In genomic region chr22:38981005-38981658, GRCh38 we compare ENCODE assay signal across 9 cellular contexts. TPM values are rescaled to one million over a fixed set of nuclear protein-coding genes. Genes with fewer than 3 reads are reported as not detected.
A peak's percentile ranks its signal among the peaks of the same experiment; 100 is the strongest.
DNase-seq lines count a peak whose midpoint lies in the region; ATAC-seq, FAIRE-seq and TF ChIP-seq lines count a peak whose summit lies in the region.
"Had no signal": no experiment of that assay in that cellular context is flagged by ENCODE, and none has a peak within 500 bp of the region (broad histone marks: within the 10 kb centered on the region; RNA-seq: fewer than 3 reads in every experiment).

No MANE protein-coding gene starts in this region.

- no peak overlapping the region for H3K9ac ChIP-seq in K562 (ENCODE audit: insufficient read depth in 1 of 2, low read depth in 2 of 2, low read length in 2 of 2)

- 42% methylated on average over 17 of the region's 21 CpGs for WGBS in K562 (ENCODE audit: insufficient coverage, low coverage, missing lambda C conversion rate)
- WGBS in gastroesophageal sphincter (ENCODE audit: low coverage in 1 of 2), 2 donors: 9 to 10% methylated on average over 8 to 13 of the region's 21 CpGs

- H3K9me3 Mint-ChIP-seq in GM23338: peaks cover 63% of the 10 kb centered on the region

- no peak for TF ChIP-seq POLR2A in K562 (conservative IDR thresholded peaks at IDR 0.05)
- TF ChIP-seq POLR2A in gastroesophageal sphincter (IDR thresholded peaks at IDR 0.05): no peak

- intact Hi-C loops in K562 (cut with micrococcal nuclease): no loop called here

- DNase-seq in BE2C (peak; percentile 54), GM23338 (ENCODE audit: low spot score) (peak; percentile 76), K562 (ENCODE audit: extremely low read depth in 1 of 4, low spot score in 3 of 4) (peak; percentile 59 to 62 (median 61)), medulla oblongata (ENCODE audit: extremely low spot score) (peak; percentile 15), AML-193 (lab: John Stamatoyannopoulos, UW) (no peak), MV-4-11 (lab: John Stamatoyannopoulos, UW) (no peak)

- no peaks in the 10 kb centered on the region for H3K9me3 ChIP-seq in BE2C
- H3K9me3 ChIP-seq in K562 (replicated peaks; ENCODE audit: control insufficient read depth, insufficient read depth, low read depth, low read length): peaks cover 9% of the 10 kb centered on the region
- no peaks in the 10 kb centered on the region for H3K9me3 ChIP-seq in gastroesophageal sphincter

- H3K36me3 Mint-ChIP-seq in GM23338 (ENCODE audit: low read depth): peaks cover 51% of the 10 kb centered on the region

- H3K9me2 ChIP-seq in GM23338 (ENCODE audit: insufficient read depth): no peaks in the 10 kb centered on the region

- H3K36me3 ChIP-seq in BE2C (no peaks in the 10 kb centered on the region), GM23338 (ENCODE audit: insufficient read depth) (peaks cover 12% of the 10 kb centered on the region), K562 (ENCODE audit: control insufficient read depth, insufficient read depth, low read length) (0 out of 3 replicates have a peak, but pooled peaks cover 3% of the 10 kb centered on the region), gastroesophageal sphincter (no peaks in the 10 kb centered on the region)

- H3K4me3 ChIP-seq in BE2C (ENCODE audit: low read depth, low read length) (peak overlapping the region; percentile 19), GM23338 (0 out of 2 replicates have a peak overlapping the region, but pooled peaks have one; percentile 21), K562 (no peak overlapping the region), gastroesophageal sphincter (peak overlapping the region in 1 of 2 donors; percentile 54)

- no peak for TF ChIP-seq EP300 in K562 (IDR thresholded peaks at IDR 0.05; ENCODE audit: low read length)
- no peak for TF ChIP-seq EP300 in gastroesophageal sphincter (IDR thresholded peaks at IDR 0.05)

- H3K4me3 Mint-ChIP-seq in GM23338: no peak overlapping the region

- H3F3A ChIP-seq in GM23338 (replicated peaks; ENCODE audit: low read depth): 0 out of 2 replicates have a peak, but pooled peaks cover 9% of the 10 kb centered on the region

- no peaks in the 10 kb centered on the region for H4K20me1 ChIP-seq in GM23338 (replicated peaks; ENCODE audit: insufficient read depth)
- H4K20me1 ChIP-seq in K562 (replicated peaks; ENCODE audit: control insufficient read depth, insufficient read depth, low read length): no peaks in the 10 kb centered on the region

- H3K27me3 ChIP-seq in BE2C: no peaks in the 10 kb centered on the region
- H3K27me3 ChIP-seq in GM23338 (ENCODE audit: insufficient read depth): 0 out of 2 replicates have a peak, but pooled peaks cover 5% of the 10 kb centered on the region
- H3K27me3 ChIP-seq in K562 (ENCODE audit: control insufficient read depth in 2 of 2, insufficient read depth in 2 of 2, low read length in 2 of 2): no peaks in the 10 kb centered on the region
- H3K27me3 ChIP-seq in gastroesophageal sphincter: no peaks in the 10 kb centered on the region

- H3K79me2 ChIP-seq in GM23338 (replicated peaks; ENCODE audit: insufficient read depth) (no peaks in the 10 kb centered on the region), K562 (ENCODE audit: control insufficient read depth, insufficient read depth, low read length) (peaks cover 10% of the 10 kb centered on the region)

- no peaks in the 10 kb centered on the region for H3K9me1 ChIP-seq in K562 (ENCODE audit: control insufficient read depth, insufficient read depth, low read length)

- ATAC-seq in GM23338 (peak; percentile 83), K562 (peak; percentile 77), gastroesophageal sphincter (no peak), GM21423 (IDR thresholded peaks at IDR 0.05; ENCODE audit: unreplicated experiment) (no peak)

- peak overlapping the region; percentile 52; the same call in 1 of the 2 replicates for H2AFZ ChIP-seq in GM23338
- H2AFZ ChIP-seq in K562 (ENCODE audit: low read depth, low read length): peak overlapping the region; percentile 81

- FAIRE-seq in K562 (lab: Jason Lieb, UNC): peak; percentile 57

- peak in 1 of 2 experiments; percentile 10; a peak in 1 of 4 replicates for TF ChIP-seq RAD21 in K562 (CRISPR knock-in tag; conservative IDR thresholded peaks at IDR 0.05 in 1 of 2, IDR thresholded peaks at IDR 0.05 in 1 of 2)

- BruUV-seq in K562 (replicated peaks; lab: Mats Ljungman, UMichigan): no TSS peak

- H3K4me2 ChIP-seq in GM23338: peak overlapping the region; percentile 62
- peak overlapping the region; percentile 78 for H3K4me2 ChIP-seq in K562 (ENCODE audit: insufficient read depth, low read length)

- H3K4me1 Mint-ChIP-seq in GM23338: peaks cover 13% of the 10 kb centered on the region

- H3K27ac ChIP-seq in GM23338 (ENCODE audit: low read depth) (no peak overlapping the region), K562 (ENCODE audit: extremely low read depth, low read depth, low read length) (peak overlapping the region; percentile 90), gastroesophageal sphincter (peak overlapping the region in 2 of 4 donors; percentile 73 to 78)

- H3K27me3 Mint-ChIP-seq in GM23338 (ENCODE audit: insufficient read depth, low read depth, poor library complexity): peaks cover 24% of the 10 kb centered on the region

- in situ Hi-C loops in K562 (cut with MboI): no loop called here

- peak; percentile 80 for TF ChIP-seq CTCF in BE2C (IDR thresholded peaks at IDR 0.05; ENCODE audit: low read depth, low read length)
- peak; percentile 66 to 67 for TF ChIP-seq CTCF in GM23338 (conservative IDR thresholded peaks at IDR 0.05; ENCODE audit: low read depth in 2 of 2)
- peak; percentile 49 to 98 (median 78); a peak in 5 of 6 replicates for TF ChIP-seq CTCF in K562 (IDR thresholded peaks at IDR 0.05 in 2 of 3, conservative IDR thresholded peaks at IDR 0.05 in 1 of 3; ENCODE audit: insufficient read depth in 2 of 3, low read depth in 1 of 3, low read length in 3 of 3)
- no peak for TF ChIP-seq CTCF in gastroesophageal sphincter (IDR thresholded peaks at IDR 0.05)

- CTCF ChIA-PET in K562 (lab: Yijun Ruan, JAX; ENCODE audit: low intra/inter-chr PET ratio): interaction anchor here (0.7 kb wide), 1 partner anchor 76 kb away, joined by 3 read pairs; no protein-coding TSS in a partner anchor

- H3K4me1 ChIP-seq in BE2C: peaks cover 6% of the 10 kb centered on the region
- peaks cover 11% of the 10 kb centered on the region for H3K4me1 ChIP-seq in GM23338 (ENCODE audit: insufficient read depth)
- H3K4me1 ChIP-seq in K562 (replicated peaks in 1 of 2; ENCODE audit: control insufficient read depth in 2 of 2, insufficient read depth in 2 of 2, low read length in 2 of 2): peaks cover 7 to 23% of the 10 kb centered on the region in 2 experiments; a peak in 4 of 5 replicates
- H3K4me1 ChIP-seq in gastroesophageal sphincter: peaks cover 0 to 24% (median 10%) of the 10 kb centered on the region in 3 donors

- no peak overlapping the region for H3K27ac Mint-ChIP-seq in GM23338

- POLR2A ChIA-PET in K562 (lab: Yijun Ruan, JAX): interaction anchor here (0.9 kb wide), 1 partner anchor 18 kb away, joined by 3 read pairs; no protein-coding TSS in a partner anchor

RNA-seq across cellular contexts. Expression of gene APOBEC3B, which starts 1.0 kb away (rescaled TPM):
- 0.43 TPM for polyA plus RNA-seq in BE2C (2012; ENCODE audit: insufficient read depth, insufficient read length, low read depth)
- 5.9 and 7.0 TPM in 2 replicates for total RNA-seq in GM23338 (2014; rRNA removed; shearing (Covaris generic))
- polyA plus RNA-seq in GM23338 (2016; fragmentation: Nextera tagmentation; extraction: Ambion mirVana) (9.2 and 11.8 TPM in 2 replicates), K562 (2011; rRNA removed) (16.7 and 39.5 TPM in 2 replicates), K562 (2014; fragmentation: Illumina TruSeq; extraction: Trizol) (57.9 and 62.9 TPM in 2 replicates), K562 (2014; fragmentation: Nextera tagmentation; extraction: Ambion mirVana) (100 to 1,000 TPM; 160 to 166 TPM), K562 (2014; rRNA removed) (49.5 and 58.1 TPM in 2 replicates)
- total RNA-seq in K562 (2011; cell fraction: chromatin; rRNA removed; ENCODE audit: low replicate concordance): 5.5 and 9.0 TPM in 2 replicates
- 9.2 and 9.3 TPM in 2 replicates for total RNA-seq in K562 (2011; cell fraction: nucleolus; rRNA removed)
- total RNA-seq in K562 (2011; cell fraction: nucleoplasm; rRNA removed): 7.9 and 8.4 TPM in 2 replicates
- total RNA-seq in K562 (2014; rRNA removed) (29.3 and 38.4 TPM in 2 replicates), K562 (2014; rRNA removed; fragmentation: Illumina TruSeq; extraction: Trizol) (6.6 and 6.8 TPM in 2 replicates), K562 (2015; rRNA removed; fragmentation: Illumina TruSeq; extraction: Trizol) (5.9 and 7.1 TPM in 2 replicates), K562 (2021) (43.2 and 43.6 TPM in 2 replicates), gastroesophageal sphincter (not detected)
- 27.9 and 68.7 TPM in 2 replicates for polyA plus RNA-seq in K562 (2011; cell fraction: cytosol; rRNA removed)
- 10.0 and 16.1 TPM in 2 replicates for polyA plus RNA-seq in K562 (2011; cell fraction: nucleus; rRNA removed)
- polyA plus RNA-seq in K562 (2012): 41.8 and 64.6 TPM in 2 replicates
- polyA minus RNA-seq in K562 (2011; rRNA and poly(A)+ RNA removed): 12.6 and 31.1 TPM in 2 replicates
- 10.2 and 18.5 TPM in 2 replicates for polyA minus RNA-seq in K562 (2011; cell fraction: cytosol; rRNA and poly(A)+ RNA removed)
- 3.0 TPM in 2 replicates for polyA minus RNA-seq in K562 (2011; cell fraction: nucleus; rRNA and poly(A)+ RNA removed)

RNA-seq across cellular contexts. Expression of gene APOBEC3A, which starts 23.7 kb away (rescaled TPM):
- not detected for polyA plus RNA-seq in BE2C (2012; ENCODE audit: insufficient read depth, insufficient read length, low read depth)
- not detected in 2 replicates for total RNA-seq in GM23338 (2014; rRNA removed; shearing (Covaris generic))
- 0.21 TPM in 1 of 2 replicates, not detected in the other for polyA plus RNA-seq in GM23338 (2016; fragmentation: Nextera tagmentation; extraction: Ambion mirVana)
- total RNA-seq in K562 (2011; cell fraction: chromatin; rRNA removed; ENCODE audit: low replicate concordance): not detected in 2 replicates
- not detected in 2 replicates for total RNA-seq in K562 (2011; cell fraction: nucleolus; rRNA removed)
- not detected in 2 replicates for total RNA-seq in K562 (2011; cell fraction: nucleoplasm; rRNA removed)
- not detected in 2 replicates for total RNA-seq in K562 (2014; rRNA removed)
- total RNA-seq in K562 (2014; rRNA removed; fragmentation: Illumina TruSeq; extraction: Trizol): not detected in 2 replicates
- not detected in 2 replicates for total RNA-seq in K562 (2015; rRNA removed; fragmentation: Illumina TruSeq; extraction: Trizol)
- total RNA-seq in K562 (2021): not detected in 2 replicates
- not detected in 2 replicates for polyA plus RNA-seq in K562 (2011; rRNA removed)
- not detected in 2 replicates for polyA plus RNA-seq in K562 (2011; cell fraction: cytosol; rRNA removed)
- not detected in 2 replicates for polyA plus RNA-seq in K562 (2011; cell fraction: nucleus; rRNA removed)
- polyA plus RNA-seq in K562 (2012): not detected in 2 replicates
- not detected in 2 replicates for polyA plus RNA-seq in K562 (2014; fragmentation: Illumina TruSeq; extraction: Trizol)
- polyA plus RNA-seq in K562 (2014; fragmentation: Nextera tagmentation; extraction: Ambion mirVana): under 1 TPM in 1 of 2 experiments, not detected in 1; 0.04 TPM
- polyA plus RNA-seq in K562 (2014; rRNA removed): not detected in 2 replicates
- not detected in 2 replicates for polyA minus RNA-seq in K562 (2011; rRNA and poly(A)+ RNA removed)
- polyA minus RNA-seq in K562 (2011; cell fraction: cytosol; rRNA and poly(A)+ RNA removed): not detected in 2 replicates
- polyA minus RNA-seq in K562 (2011; cell fraction: nucleus; rRNA and poly(A)+ RNA removed): not detected in 2 replicates
- 1 to 10 TPM in 1 of 4 donors, under 1 TPM in 1, not detected in 2; 0.35 to 4.4 TPM for total RNA-seq in gastroesophageal sphincter
- total RNA-seq: glomerular endothelial cell had no signal

RNA-seq across cellular contexts. Expression of gene APOBEC3C, which starts 32.9 kb away (rescaled TPM):
- 25.9 TPM for polyA plus RNA-seq in BE2C (2012; ENCODE audit: insufficient read depth, insufficient read length, low read depth)
- total RNA-seq in GM23338 (2014; rRNA removed; shearing (Covaris generic)): 5.0 and 7.0 TPM in 2 replicates
- 49.2 and 49.3 TPM in 2 replicates for polyA plus RNA-seq in GM23338 (2016; fragmentation: Nextera tagmentation; extraction: Ambion mirVana)
- 12.1 and 20.9 TPM in 2 replicates for total RNA-seq in K562 (2011; cell fraction: chromatin; rRNA removed; ENCODE audit: low replicate concordance)
- total RNA-seq in K562 (2011; cell fraction: nucleolus; rRNA removed): 11.8 and 13.8 TPM in 2 replicates
- 19.7 and 42.2 TPM in 2 replicates for total RNA-seq in K562 (2011; cell fraction: nucleoplasm; rRNA removed)
- total RNA-seq in K562 (2014; rRNA removed): 12.4 and 15.1 TPM in 2 replicates
- total RNA-seq in K562 (2014; rRNA removed; fragmentation: Illumina TruSeq; extraction: Trizol): 14.4 and 15.6 TPM in 2 replicates
- 15.8 and 15.9 TPM in 2 replicates for total RNA-seq in K562 (2015; rRNA removed; fragmentation: Illumina TruSeq; extraction: Trizol)
- 90.1 and 90.9 TPM in 2 replicates for total RNA-seq in K562 (2021)
- polyA plus RNA-seq in K562 (2011; rRNA removed): 44.4 and 54.7 TPM in 2 replicates
- 47.1 and 53.6 TPM in 2 replicates for polyA plus RNA-seq in K562 (2011; cell fraction: cytosol; rRNA removed)
- polyA plus RNA-seq in K562 (2011; cell fraction: nucleus; rRNA removed): 24.0 and 25.6 TPM in 2 replicates
- polyA plus RNA-seq in K562 (2012): 76.3 and 80.4 TPM in 2 replicates
- 116 and 118 TPM in 2 replicates for polyA plus RNA-seq in K562 (2014; fragmentation: Illumina TruSeq; extraction: Trizol)
- 100 to 1,000 TPM; 226 to 285 TPM for polyA plus RNA-seq in K562 (2014; fragmentation: Nextera tagmentation; extraction: Ambion mirVana)
- polyA plus RNA-seq in K562 (2014; rRNA removed): 55.5 and 59.8 TPM in 2 replicates
- 24.1 and 28.9 TPM in 2 replicates for polyA minus RNA-seq in K562 (2011; rRNA and poly(A)+ RNA removed)
- 30.9 and 31.5 TPM in 2 replicates for polyA minus RNA-seq in K562 (2011; cell fraction: cytosol; rRNA and poly(A)+ RNA removed)
- 4.7 and 7.6 TPM in 2 replicates for polyA minus RNA-seq in K562 (2011; cell fraction: nucleus; rRNA and poly(A)+ RNA removed)
- 10 to 100 TPM in 3 of 4 donors, 1 to 10 TPM in 1; 7.9 to 14.0 (median 11.8) TPM for total RNA-seq in gastroesophageal sphincter

RNA-seq across cellular contexts. Expression of gene APOBEC3D, which starts 39.8 kb away (rescaled TPM):
- 0.43 TPM for polyA plus RNA-seq in BE2C (2012; ENCODE audit: insufficient read depth, insufficient read length, low read depth)
- 3.4 and 4.3 TPM in 2 replicates for total RNA-seq in GM23338 (2014; rRNA removed; shearing (Covaris generic))
- polyA plus RNA-seq in GM23338 (2016; fragmentation: Nextera tagmentation; extraction: Ambion mirVana) (6.7 and 9.4 TPM in 2 replicates), K562 (2011; rRNA removed) (5.1 and 6.0 TPM in 2 replicates), K562 (2014; fragmentation: Illumina TruSeq; extraction: Trizol) (6.6 and 7.4 TPM in 2 replicates), K562 (2014; fragmentation: Nextera tagmentation; extraction: Ambion mirVana) (1 to 10 TPM; 4.7 to 8.4 TPM), K562 (2014; rRNA removed) (4.4 and 6.0 TPM in 2 replicates)
- total RNA-seq in K562 (2011; cell fraction: chromatin; rRNA removed; ENCODE audit: low replicate concordance): 10.1 and 16.3 TPM in 2 replicates
- 8.8 and 9.8 TPM in 2 replicates for total RNA-seq in K562 (2011; cell fraction: nucleolus; rRNA removed)
- 10.0 and 11.8 TPM in 2 replicates for total RNA-seq in K562 (2011; cell fraction: nucleoplasm; rRNA removed)
- total RNA-seq in K562 (2014; rRNA removed) (4.3 and 6.4 TPM in 2 replicates), K562 (2014; rRNA removed; fragmentation: Illumina TruSeq; extraction: Trizol) (3.0 and 3.7 TPM in 2 replicates), K562 (2015; rRNA removed; fragmentation: Illumina TruSeq; extraction: Trizol) (6.4 and 6.8 TPM in 2 replicates), K562 (2021) (9.1 and 9.6 TPM in 2 replicates), gastroesophageal sphincter (1 to 10 TPM in 3 of 4 donors, not detected in 1; 1.1 to 5.3 (median 1.2) TPM)
- 4.1 and 8.9 TPM in 2 replicates for polyA plus RNA-seq in K562 (2011; cell fraction: cytosol; rRNA removed)
- 3.5 and 7.3 TPM in 2 replicates for polyA plus RNA-seq in K562 (2011; cell fraction: nucleus; rRNA removed)
- polyA plus RNA-seq in K562 (2012): 7.0 and 7.2 TPM in 2 replicates
- 6.0 and 7.8 TPM in 2 replicates for polyA minus RNA-seq in K562 (2011; rRNA and poly(A)+ RNA removed)
- 2.6 and 5.6 TPM in 2 replicates for polyA minus RNA-seq in K562 (2011; cell fraction: cytosol; rRNA and poly(A)+ RNA removed)
- 1.3 and 1.8 TPM in 2 replicates for polyA minus RNA-seq in K562 (2011; cell fraction: nucleus; rRNA and poly(A)+ RNA removed)

RNA-seq across cellular contexts. Expression of gene APOBEC3F, which starts 59.5 kb away (rescaled TPM):
- 4.6 TPM for polyA plus RNA-seq in BE2C (2012; ENCODE audit: insufficient read depth, insufficient read length, low read depth)
- 3.4 and 4.7 TPM in 2 replicates for total RNA-seq in GM23338 (2014; rRNA removed; shearing (Covaris generic))
- 3.4 and 3.5 TPM in 2 replicates for polyA plus RNA-seq in GM23338 (2016; fragmentation: Nextera tagmentation; extraction: Ambion mirVana)
- total RNA-seq in K562 (2011; cell fraction: chromatin; rRNA removed; ENCODE audit: low replicate concordance): 10.6 and 19.4 TPM in 2 replicates
- 12.4 and 13.3 TPM in 2 replicates for total RNA-seq in K562 (2011; cell fraction: nucleolus; rRNA removed)
- total RNA-seq in K562 (2011; cell fraction: nucleoplasm; rRNA removed): 9.5 and 12.7 TPM in 2 replicates
- total RNA-seq in K562 (2014; rRNA removed): 1.6 and 2.4 TPM in 2 replicates
- 0.80 and 1.1 TPM in 2 replicates for total RNA-seq in K562 (2014; rRNA removed; fragmentation: Illumina TruSeq; extraction: Trizol)
- total RNA-seq in K562 (2015; rRNA removed; fragmentation: Illumina TruSeq; extraction: Trizol): 1.5 and 1.9 TPM in 2 replicates
- total RNA-seq in K562 (2021): 3.3 and 5.0 TPM in 2 replicates
- polyA plus RNA-seq in K562 (2011; rRNA removed): 1.6 TPM in 2 replicates
- 2.4 and 2.5 TPM in 2 replicates for polyA plus RNA-seq in K562 (2011; cell fraction: cytosol; rRNA removed)
- polyA plus RNA-seq in K562 (2011; cell fraction: nucleus; rRNA removed): 2.4 and 2.7 TPM in 2 replicates
- 2.3 and 2.9 TPM in 2 replicates for polyA plus RNA-seq in K562 (2012)
- 2.2 and 2.7 TPM in 2 replicates for polyA plus RNA-seq in K562 (2014; fragmentation: Illumina TruSeq; extraction: Trizol)
- polyA plus RNA-seq in K562 (2014; fragmentation: Nextera tagmentation; extraction: Ambion mirVana): 1 to 10 TPM; 1.4 to 2.0 TPM
- 1.7 and 4.0 TPM in 2 replicates for polyA plus RNA-seq in K562 (2014; rRNA removed)
- polyA minus RNA-seq in K562 (2011; rRNA and poly(A)+ RNA removed): 2.8 and 3.4 TPM in 2 replicates
- polyA minus RNA-seq in K562 (2011; cell fraction: cytosol; rRNA and poly(A)+ RNA removed): 0.73 and 2.1 TPM in 2 replicates
- polyA minus RNA-seq in K562 (2011; cell fraction: nucleus; rRNA and poly(A)+ RNA removed): 6.7 and 7.0 TPM in 2 replicates
- total RNA-seq in gastroesophageal sphincter: 1 to 10 TPM in 2 of 4 donors, under 1 TPM in 2; 0.57 to 4.0 (median 1.9) TPM

Comparison
In these comparisons a context has a peak if more than half of its experiments do, and no peak if none do; other contexts are left out.
1. DNase-seq: peak in BE2C (single experiment), GM23338 (single experiment), K562 (4 of 4) and medulla oblongata (single experiment); none in AML-193 (0 of 2) and MV-4-11 (single experiment).
2. CTCF ChIP-seq: peak in BE2C (single experiment), GM23338 (2 of 2) and K562 (3 of 3); none in gastroesophageal sphincter (0 of 4).
3. ATAC-seq: peak in GM23338 (single experiment) and K562 (single experiment); none in gastroesophageal sphincter (single experiment) and GM21423 (single experiment).